Comparison of ENCODE assay signal across 2 cellular contexts in genomic region chr14:99468836-99469592, GRCh38.
TF ChIP-seq lines count a peak whose summit lies in the region.

No MANE protein-coding gene starts in this region.

TF ChIP-seq in IMR-90, 13 proteins besides CTCF, POLR2A, EP300 and RAD21 (continued from another document):
- no peak for TF ChIP-seq ELK1 (IDR thresholded peaks at IDR 0.05; ENCODE audit: borderline replicate concordance, low read depth, low read length)
- no peak for TF ChIP-seq FOS (IDR thresholded peaks at IDR 0.05; ENCODE audit: low read depth, low read length)
TF ChIP-seq in IMR-90: peak in this region for 0.

TF ChIP-seq in WTC11, 78 proteins besides CTCF, POLR2A, EP300 and RAD21 (continued from another document):
- no peak for TF ChIP-seq STAT6 (CRISPR knock-in tag; conservative IDR thresholded peaks at IDR 0.05; ENCODE audit: low read depth)
- no peak for TF ChIP-seq MYBL2 (CRISPR knock-in tag; IDR thresholded peaks at IDR 0.05)
- TF ChIP-seq, protein P1, sequence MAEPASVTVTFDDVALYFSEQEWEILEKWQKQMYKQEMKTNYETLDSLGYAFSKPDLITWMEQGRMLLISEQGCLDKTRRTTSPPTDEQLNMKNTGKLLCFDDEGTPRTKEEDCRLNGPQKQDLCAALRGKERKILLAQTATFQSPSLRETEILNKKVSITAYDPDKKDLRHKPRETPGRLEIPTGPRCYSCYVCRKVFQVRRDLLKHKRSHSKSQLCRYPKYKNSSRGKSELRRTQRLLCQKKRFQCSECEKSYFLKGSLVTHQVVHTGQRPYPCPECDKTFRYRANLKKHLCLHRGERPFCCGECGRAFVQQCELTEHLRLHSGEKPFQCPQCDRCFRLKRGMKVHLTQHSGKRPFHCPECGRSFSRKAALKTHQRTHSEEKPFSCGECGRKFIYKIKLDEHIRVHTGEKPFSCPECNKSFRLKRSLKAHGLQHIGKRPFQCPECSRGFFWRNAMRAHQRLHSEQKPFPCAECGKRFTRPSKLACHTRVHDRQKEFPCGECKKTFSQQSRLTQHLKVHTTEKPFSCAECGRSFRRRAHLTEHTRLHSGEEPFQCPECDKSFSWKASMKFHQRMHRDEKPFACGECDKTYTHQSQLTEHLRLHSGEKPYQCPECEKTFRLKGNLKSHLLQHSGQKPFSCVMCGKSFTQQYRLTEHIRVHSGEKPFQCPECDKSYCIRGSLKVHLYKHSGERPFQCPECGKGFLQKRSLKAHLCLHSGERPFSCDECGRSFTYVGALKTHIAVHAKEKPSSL (CRISPR knock-in tag; conservative IDR thresholded peaks at IDR 0.05): no peak
- TF ChIP-seq E2F5 (CRISPR knock-in tag; IDR thresholded peaks at IDR 0.05): no peak
- TF ChIP-seq NR3C1 (CRISPR knock-in tag; conservative IDR thresholded peaks at IDR 0.05; ENCODE audit: low read depth): no peak
- TF ChIP-seq, protein P2, sequence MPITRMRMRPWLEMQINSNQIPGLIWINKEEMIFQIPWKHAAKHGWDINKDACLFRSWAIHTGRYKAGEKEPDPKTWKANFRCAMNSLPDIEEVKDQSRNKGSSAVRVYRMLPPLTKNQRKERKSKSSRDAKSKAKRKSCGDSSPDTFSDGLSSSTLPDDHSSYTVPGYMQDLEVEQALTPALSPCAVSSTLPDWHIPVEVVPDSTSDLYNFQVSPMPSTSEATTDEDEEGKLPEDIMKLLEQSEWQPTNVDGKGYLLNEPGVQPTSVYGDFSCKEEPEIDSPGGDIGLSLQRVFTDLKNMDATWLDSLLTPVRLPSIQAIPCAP (CRISPR knock-in tag; IDR thresholded peaks at IDR 0.05): no peak
- TF ChIP-seq, protein P3, sequence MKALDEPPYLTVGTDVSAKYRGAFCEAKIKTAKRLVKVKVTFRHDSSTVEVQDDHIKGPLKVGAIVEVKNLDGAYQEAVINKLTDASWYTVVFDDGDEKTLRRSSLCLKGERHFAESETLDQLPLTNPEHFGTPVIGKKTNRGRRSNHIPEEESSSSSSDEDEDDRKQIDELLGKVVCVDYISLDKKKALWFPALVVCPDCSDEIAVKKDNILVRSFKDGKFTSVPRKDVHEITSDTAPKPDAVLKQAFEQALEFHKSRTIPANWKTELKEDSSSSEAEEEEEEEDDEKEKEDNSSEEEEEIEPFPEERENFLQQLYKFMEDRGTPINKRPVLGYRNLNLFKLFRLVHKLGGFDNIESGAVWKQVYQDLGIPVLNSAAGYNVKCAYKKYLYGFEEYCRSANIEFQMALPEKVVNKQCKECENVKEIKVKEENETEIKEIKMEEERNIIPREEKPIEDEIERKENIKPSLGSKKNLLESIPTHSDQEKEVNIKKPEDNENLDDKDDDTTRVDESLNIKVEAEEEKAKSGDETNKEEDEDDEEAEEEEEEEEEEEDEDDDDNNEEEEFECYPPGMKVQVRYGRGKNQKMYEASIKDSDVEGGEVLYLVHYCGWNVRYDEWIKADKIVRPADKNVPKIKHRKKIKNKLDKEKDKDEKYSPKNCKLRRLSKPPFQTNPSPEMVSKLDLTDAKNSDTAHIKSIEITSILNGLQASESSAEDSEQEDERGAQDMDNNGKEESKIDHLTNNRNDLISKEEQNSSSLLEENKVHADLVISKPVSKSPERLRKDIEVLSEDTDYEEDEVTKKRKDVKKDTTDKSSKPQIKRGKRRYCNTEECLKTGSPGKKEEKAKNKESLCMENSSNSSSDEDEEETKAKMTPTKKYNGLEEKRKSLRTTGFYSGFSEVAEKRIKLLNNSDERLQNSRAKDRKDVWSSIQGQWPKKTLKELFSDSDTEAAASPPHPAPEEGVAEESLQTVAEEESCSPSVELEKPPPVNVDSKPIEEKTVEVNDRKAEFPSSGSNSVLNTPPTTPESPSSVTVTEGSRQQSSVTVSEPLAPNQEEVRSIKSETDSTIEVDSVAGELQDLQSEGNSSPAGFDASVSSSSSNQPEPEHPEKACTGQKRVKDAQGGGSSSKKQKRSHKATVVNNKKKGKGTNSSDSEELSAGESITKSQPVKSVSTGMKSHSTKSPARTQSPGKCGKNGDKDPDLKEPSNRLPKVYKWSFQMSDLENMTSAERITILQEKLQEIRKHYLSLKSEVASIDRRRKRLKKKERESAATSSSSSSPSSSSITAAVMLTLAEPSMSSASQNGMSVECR (CRISPR knock-in tag; IDR thresholded peaks at IDR 0.05; ENCODE audit: borderline replicate concordance): no peak
- TF ChIP-seq, protein P4, sequence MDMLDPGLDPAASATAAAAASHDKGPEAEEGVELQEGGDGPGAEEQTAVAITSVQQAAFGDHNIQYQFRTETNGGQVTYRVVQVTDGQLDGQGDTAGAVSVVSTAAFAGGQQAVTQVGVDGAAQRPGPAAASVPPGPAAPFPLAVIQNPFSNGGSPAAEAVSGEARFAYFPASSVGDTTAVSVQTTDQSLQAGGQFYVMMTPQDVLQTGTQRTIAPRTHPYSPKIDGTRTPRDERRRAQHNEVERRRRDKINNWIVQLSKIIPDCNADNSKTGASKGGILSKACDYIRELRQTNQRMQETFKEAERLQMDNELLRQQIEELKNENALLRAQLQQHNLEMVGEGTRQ (CRISPR knock-in tag; IDR thresholded peaks at IDR 0.05): no peak
- no peak for TF ChIP-seq RORB (CRISPR knock-in tag; IDR thresholded peaks at IDR 0.05)
